In genomic region chr14:89325959-89326358, GRCh38 we compare ENCODE assay signal across 21 cellular contexts.
A peak's percentile ranks its signal among the peaks of the same experiment; 100 is the strongest.
DNase-seq lines count a peak whose midpoint lies in the region; ATAC-seq lines count a peak whose summit lies in the region.
"Had no signal": no experiment of that assay in that cellular context is flagged by ENCODE, and none has a peak within 500 bp of the region (broad histone marks: within the 10 kb centered on the region; RNA-seq: fewer than 3 reads in every experiment).

No MANE protein-coding gene starts in this region.

- no peak overlapping the region for H3K4me3 Mint-ChIP-seq in memory B cell
- H3K4me3 Mint-ChIP-seq in stimulated activated naive B cell treated with anti-CD40 and anti-IgM and Interleukin-4, amounts not matched to agents 10 μg/mL and 1 μg/mL and 100 μg/mL, for 72 hours: peak overlapping the region in 1 of 2 donors; percentile 28
- H3K4me3 Mint-ChIP-seq: CD14-positive monocyte had no signal

- H3K9me3 Mint-ChIP-seq in memory B cell: no peaks in the 10 kb centered on the region
- H3K9me3 Mint-ChIP-seq in stimulated activated naive B cell treated with anti-CD40 and anti-IgM and Interleukin-4, amounts not matched to agents 10 μg/mL and 1 μg/mL and 100 μg/mL, for 72 hours: peaks cover 3 to 4% of the 10 kb centered on the region in 2 donors

- DNase-seq in activated CD8-positive, alpha-beta memory T cell treated with anti-CD3 and anti-CD28 coated beads, Interleukin-2, amount 50 U/mL, for 48 hours: peak; percentile 10
- DNase-seq in activated CD8-positive, alpha-beta memory T cell treated with anti-CD3 and anti-CD28 coated beads, Interleukin-2, amount 50 U/mL, for 4 hours: no peak
- peak; percentile 24 for DNase-seq in NCI-H69 (lab: John Stamatoyannopoulos, UW)
- no peak for DNase-seq in memory B cell (ENCODE audit: low spot score in 2 of 2)
- no peak for DNase-seq in stimulated activated naive B cell treated with anti-CD40 and anti-IgM and Interleukin-4, amounts not matched to agents 10 μg/mL and 1 μg/mL and 100 μg/mL, for 72 hours
- DNase-seq: AML-193, COR-L47, GM23248, HCEC 1CT, KG1, NCI-H1436 treated with DMSO at 0.1 percent for 48 hours, NCI-H1930, NCI-H2227 treated with DMSO at 0.1 percent for 48 hours, NCI-H510A, OCI-M1, SJCRH30, T-cell had no signal

- peaks cover 18% of the 10 kb centered on the region for H3K36me3 Mint-ChIP-seq in memory B cell
- H3K36me3 Mint-ChIP-seq in stimulated activated naive B cell treated with anti-CD40 and anti-IgM and Interleukin-4, amounts not matched to agents 10 μg/mL and 1 μg/mL and 100 μg/mL, for 72 hours: peaks cover 55 to 70% of the 10 kb centered on the region in 2 donors

- no peak for ATAC-seq in memory B cell (ENCODE audit: low read depth)
- ATAC-seq in stimulated activated naive B cell treated with anti-CD40 and anti-IgM and Interleukin-4, amounts not matched to agents 10 μg/mL and 1 μg/mL and 100 μg/mL, for 72 hours (replicated peaks): no peak
- ATAC-seq in GM21390 (IDR thresholded peaks at IDR 0.05; ENCODE audit: unreplicated experiment): no peak
- no peak for ATAC-seq in GM19035 (IDR thresholded peaks at IDR 0.05; ENCODE audit: unreplicated experiment)
- ATAC-seq in GM18498 (IDR thresholded peaks at IDR 0.05; ENCODE audit: unreplicated experiment): no peak
- ATAC-seq: T-cell had no signal

- no peaks in the 10 kb centered on the region for H3K27me3 Mint-ChIP-seq in memory B cell
- no peaks in the 10 kb centered on the region for H3K27me3 Mint-ChIP-seq in stimulated activated naive B cell treated with anti-CD40 and anti-IgM and Interleukin-4, amounts not matched to agents 10 μg/mL and 1 μg/mL and 100 μg/mL, for 72 hours
- H3K27me3 Mint-ChIP-seq: T-cell had no signal

- H3K4me1 Mint-ChIP-seq in memory B cell: peaks cover 41% of the 10 kb centered on the region
- peaks cover 61 to 88% of the 10 kb centered on the region in 2 donors for H3K4me1 Mint-ChIP-seq in stimulated activated naive B cell treated with anti-CD40 and anti-IgM and Interleukin-4, amounts not matched to agents 10 μg/mL and 1 μg/mL and 100 μg/mL, for 72 hours

- H3K27ac Mint-ChIP-seq in memory B cell: peak overlapping the region; percentile 56
- H3K27ac Mint-ChIP-seq in stimulated activated naive B cell treated with anti-CD40 and anti-IgM and Interleukin-4, amounts not matched to agents 10 μg/mL and 1 μg/mL and 100 μg/mL, for 72 hours: peak overlapping the region; percentile 86

Comparison
In these comparisons a context has a peak if more than half of its experiments do, and no peak if none do; other contexts are left out.
1. DNase-seq: peak in activated CD8-positive, alpha-beta memory T cell treated with anti-CD3 and anti-CD28 coated beads, Interleukin-2, amount 50 U/mL, for 48 hours (single experiment) and NCI-H69 (single experiment); none in activated CD8-positive, alpha-beta memory T cell treated with anti-CD3 and anti-CD28 coated beads, Interleukin-2, amount 50 U/mL, for 4 hours (single experiment), memory B cell (0 of 2) and stimulated activated naive B cell treated with anti-CD40 and anti-IgM and Interleukin-4, amounts not matched to agents 10 μg/mL and 1 μg/mL and 100 μg/mL, for 72 hours (single experiment).